Comparison of ENCODE assay signal across 1 cellular context in the genomic region with DNA sequence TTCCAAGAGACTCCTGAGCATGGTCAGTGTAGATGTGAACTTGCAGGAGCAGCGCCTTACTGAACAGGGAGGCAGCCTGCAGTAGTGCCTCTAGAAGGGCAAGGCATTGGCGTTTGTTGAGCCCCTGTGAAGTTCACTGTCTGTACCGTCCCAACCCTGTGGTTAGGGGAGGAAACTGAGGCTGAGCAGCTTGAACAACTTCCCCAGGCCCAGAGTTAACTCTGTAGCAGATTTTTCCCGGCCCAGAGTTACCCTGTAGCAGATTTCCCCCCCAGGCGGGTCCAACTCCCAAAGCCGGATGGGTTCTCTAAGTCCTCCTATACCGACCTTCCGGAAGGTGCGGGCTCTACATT.
A peak's percentile ranks its signal among the peaks of the same experiment; 100 is the strongest.
TF ChIP-seq lines count a peak whose summit lies in the region.

No MANE protein-coding gene starts in this region.

TF ChIP-seq in GM23338, 12 proteins besides CTCF, POLR2A, EP300 and RAD21 (continued from another document):
- no peak for TF ChIP-seq ETS1 (IDR thresholded peaks at IDR 0.05)
- peak; percentile 65 for TF ChIP-seq EZH2 (IDR thresholded peaks at IDR 0.05; ENCODE audit: low read depth, unreplicated experiment)
- TF ChIP-seq CREB1 (CRISPR knock-in tag; IDR thresholded peaks at IDR 0.05; ENCODE audit: low read depth) = no peak
- TF ChIP-seq ZNF331 (CRISPR knock-in tag; IDR thresholded peaks at IDR 0.05; ENCODE audit: low read depth) = no peak
- no peak for TF ChIP-seq ZNF462 (CRISPR knock-in tag; IDR thresholded peaks at IDR 0.05)
